Comparison of ENCODE assay signal across 9 cellular contexts in genomic region chr7:11557627-11558026, GRCh38.
DNase-seq lines count a peak whose midpoint lies in the region; ATAC-seq and TF ChIP-seq lines count a peak whose summit lies in the region.
"Had no signal": no experiment of that assay in that cellular context is flagged by ENCODE, and none has a peak within 500 bp of the region (broad histone marks: within the 10 kb centered on the region; RNA-seq: fewer than 3 reads in every experiment).

No MANE protein-coding gene starts in this region.

- intact Hi-C loops in activated CD4-positive, alpha-beta memory T cell treated with anti-CD3 and anti-CD28 coated beads for 36 hours (cut with micrococcal nuclease): no loop called here
- intact Hi-C loops in left cardiac atrium (cut with DNase I): no loop called here

- DNase-seq in DMS153 (lab: John Stamatoyannopoulos, UW): peak; percentile 11
- no peak for DNase-seq in DMS153 treated with DMSO at 0.1 percent for 48 hours (lab: John Stamatoyannopoulos, UW; ENCODE audit: unreplicated experiment)
- DNase-seq in NCI-H748 (lab: John Stamatoyannopoulos, UW; ENCODE audit: unreplicated experiment): peak; percentile 69
- DNase-seq in fibroblast of lung (ENCODE audit: low read depth in 2 of 2): peak; percentile 17 to 35
- no peak for DNase-seq in hippocampal formation (lab: John Stamatoyannopoulos, UW)
- DNase-seq in activated CD4-positive, alpha-beta memory T cell treated with anti-CD3 and anti-CD28 coated beads for 36 hours: no peak
- DNase-seq in left cardiac atrium: no peak

- CTCF ChIA-PET in activated CD4-positive, alpha-beta memory T cell treated with anti-CD3 and anti-CD28 coated beads for 36 hours (lab: Charles Lee): no interaction called here

- H3K9me3 Mint-ChIP-seq in activated CD4-positive, alpha-beta memory T cell treated with anti-CD3 and anti-CD28 coated beads for 36 hours: no peaks in the 10 kb centered on the region

- no peaks in the 10 kb centered on the region for H3K36me3 ChIP-seq in fibroblast of lung (ENCODE audit: control insufficient read depth, insufficient read depth, low read length)

- ATAC-seq in HG02884 (IDR thresholded peaks at IDR 0.05; ENCODE audit: unreplicated experiment) (peak; percentile 96), left cardiac atrium (no peak)

- no peaks in the 10 kb centered on the region for H3K4me1 Mint-ChIP-seq in activated CD4-positive, alpha-beta memory T cell treated with anti-CD3 and anti-CD28 coated beads for 36 hours (ENCODE audit: low read depth)

- H4K20me1 ChIP-seq in fibroblast of lung (ENCODE audit: control insufficient read depth, extremely low read depth, insufficient read depth, low read length): no peaks in the 10 kb centered on the region

- H2AFZ ChIP-seq in fibroblast of lung (ENCODE audit: low read length): no peak overlapping the region
- H2AFZ ChIP-seq: parathyroid adenoma had no signal

- no peak overlapping the region for H3K4me3 ChIP-seq in fibroblast of lung (replicated peaks in 1 of 4; ENCODE audit: control extremely low read depth in 1 of 4, insufficient read depth in 1 of 4, low read depth in 3 of 4, low read length in 4 of 4)

- TF ChIP-seq CTCF in fibroblast of lung (conservative IDR thresholded peaks at IDR 0.05 in 1 of 2, IDR thresholded peaks at IDR 0.05 in 1 of 2; ENCODE audit: low read depth in 1 of 2, low read length in 2 of 2): peak in 1 of 2 donors; percentile 41

- no peak overlapping the region for H3K4me3 Mint-ChIP-seq in activated CD4-positive, alpha-beta memory T cell treated with anti-CD3 and anti-CD28 coated beads for 36 hours

- POLR2A ChIA-PET in activated CD4-positive, alpha-beta memory T cell treated with anti-CD3 and anti-CD28 coated beads for 36 hours (lab: Charles Lee): no interaction called here

- H3K27me3 Mint-ChIP-seq in activated CD4-positive, alpha-beta memory T cell treated with anti-CD3 and anti-CD28 coated beads for 36 hours: no peaks in the 10 kb centered on the region

- no peak overlapping the region for H3K27ac Mint-ChIP-seq in activated CD4-positive, alpha-beta memory T cell treated with anti-CD3 and anti-CD28 coated beads for 36 hours

- no peaks in the 10 kb centered on the region for H3K9me3 ChIP-seq in fibroblast of lung (ENCODE audit: control insufficient read depth, insufficient read depth, low read depth, low read length)

- no peaks in the 10 kb centered on the region for H3K27me3 ChIP-seq in fibroblast of lung (ENCODE audit: control insufficient read depth, insufficient read depth, low read length)

- no peaks in the 10 kb centered on the region for H3K79me2 ChIP-seq in fibroblast of lung (ENCODE audit: control insufficient read depth, insufficient read depth, low read length)
- H3K79me2 ChIP-seq: parathyroid adenoma had no signal

- H3K4me1 ChIP-seq in fibroblast of lung (ENCODE audit: control insufficient read depth, extremely low read depth, insufficient read depth, low read length): no peaks in the 10 kb centered on the region
- H3K4me1 ChIP-seq: parathyroid adenoma had no signal

- no peaks in the 10 kb centered on the region for H3K36me3 Mint-ChIP-seq in activated CD4-positive, alpha-beta memory T cell treated with anti-CD3 and anti-CD28 coated beads for 36 hours

- no peak overlapping the region for H3K9ac ChIP-seq in fibroblast of lung (ENCODE audit: insufficient read depth, low read length)
- H3K9ac ChIP-seq: parathyroid adenoma had no signal

- H3K4me2 ChIP-seq in fibroblast of lung (ENCODE audit: extremely low read depth, insufficient read depth, low read length): no peak overlapping the region

- H3K27ac ChIP-seq in fibroblast of lung (ENCODE audit: insufficient read depth, low read length): no peak overlapping the region
- H3K27ac ChIP-seq: parathyroid adenoma had no signal

Comparison
In these comparisons a context has a peak if more than half of its experiments do, and no peak if none do; other contexts are left out.
1. DNase-seq: peak in DMS153 (single experiment), NCI-H748 (single experiment) and fibroblast of lung (2 of 2); none in DMS153 treated with DMSO at 0.1 percent for 48 hours (single experiment), hippocampal formation (0 of 2), activated CD4-positive, alpha-beta memory T cell treated with anti-CD3 and anti-CD28 coated beads for 36 hours (single experiment) and left cardiac atrium (single experiment).